Comparison of ENCODE assay signal across 9 cellular contexts in genomic region chr19:2281265-2282061, GRCh38. TPM values are rescaled to one million over a fixed set of nuclear protein-coding genes. Genes with fewer than 3 reads are reported as not detected.
A peak's percentile ranks its signal among the peaks of the same experiment; 100 is the strongest.
DNase-seq lines count a peak whose midpoint lies in the region; ATAC-seq, FAIRE-seq and TF ChIP-seq lines count a peak whose summit lies in the region.
"Not testable (repeated sequence)": the region's sequence is repeated elsewhere in the genome, so short reads cannot be mapped to it uniquely, and the experiment has no call there.
"Had no signal": no experiment of that assay in that cellular context is flagged by ENCODE, and none has a peak within 500 bp of the region (broad histone marks: within the 10 kb centered on the region; RNA-seq: fewer than 3 reads in every experiment).

No MANE protein-coding gene starts in this region.

- H4K91ac ChIP-seq in H9 (ENCODE audit: insufficient read length, low read depth, low read length): not testable (repeated sequence)

- not testable (repeated sequence) for H4K8ac ChIP-seq in H9 (replicated peaks; ENCODE audit: insufficient read length, low read depth, low read length)

- H2BK12ac ChIP-seq in H9 (ENCODE audit: insufficient read length, low read depth, low read length): not testable (repeated sequence)

- H3K27me3 Mint-ChIP-seq in H9 (ENCODE audit: low read depth): peaks cover 39% of the 10 kb centered on the region
- not testable (repeated sequence) for H3K27me3 Mint-ChIP-seq in T-helper 2 cell treated with Interferon-gamma antibody and Interleukin-4, amounts not matched to agents 5 μg/mL and 100 μg/mL, for 36 hours (ENCODE audit: low read depth); natural killer cell (ENCODE audit: low read depth in 2 of 2)
- H3K27me3 Mint-ChIP-seq in immature natural killer cell (ENCODE audit: low read depth in 3 of 3): peaks cover 16 to 26% (median 24%) of the 10 kb centered on the region in 3 donors

- not testable (repeated sequence) for H3K23ac ChIP-seq in H9 (ENCODE audit: insufficient read length, low read depth, low read length)

- not testable (repeated sequence) for H4K20me1 ChIP-seq in H9 (ENCODE audit: control insufficient read depth, insufficient read depth, insufficient read length); GM12878 (ENCODE audit: control insufficient read depth, insufficient read depth)

- not testable (repeated sequence) for H2BK20ac ChIP-seq in H9 (ENCODE audit: low read depth, low read length, poor library complexity, severe bottlenecking)

- H3K27ac ChIP-seq in ACC112 (ENCODE audit: low read depth, low read length); H9 (ENCODE audit: insufficient read length, low read depth, low read length); GM12878 (ENCODE audit: control insufficient read depth, insufficient read depth): not testable (repeated sequence)
- H3K27ac ChIP-seq in esophagus muscularis mucosa (replicated peaks in 1 of 4) (peak overlapping the region in 3 of 4 donors; percentile 28 to 47 (median 44)), spleen (peak overlapping the region in 7 of 8 donors; percentile 75 to 99 (median 83))

- not testable (repeated sequence) for H3K27me3 ChIP-seq in ACC112 (ENCODE audit: insufficient read depth, low read length); H9 (ENCODE audit: insufficient read depth, low read length); GM12878 (replicated peaks in 1 of 2; ENCODE audit: control insufficient read depth in 2 of 2, insufficient read depth in 2 of 2, low read length in 1 of 2); esophagus muscularis mucosa; spleen (replicated peaks in 1 of 7)

- not testable (repeated sequence) for H3K9me3 ChIP-seq in H9 (ENCODE audit: control insufficient read depth, low read depth, low read length); GM12878 (replicated peaks; ENCODE audit: control insufficient read depth, insufficient read depth, low read length); esophagus muscularis mucosa; spleen

- not testable (repeated sequence) for DNase-seq in H9; T-helper 2 cell treated with Interferon-gamma antibody and Interleukin-4, amounts not matched to agents 5 μg/mL and 100 μg/mL, for 36 hours (ENCODE audit: low spot score); GM12878 (ENCODE audit: low read depth, low spot score); esophagus muscularis mucosa (ENCODE audit: extremely low spot score); immature natural killer cell; natural killer cell
- DNase-seq in spleen: peak; percentile 81

- H3T11ph ChIP-seq in H9 (ENCODE audit: low read length): not testable (repeated sequence)

- H2BK15ac ChIP-seq in H9 (ENCODE audit: low read depth, low read length): not testable (repeated sequence)

- CTCF ChIA-PET in GM12878 (lab: Yijun Ruan, JAX): not testable (repeated sequence)

- H3K4me3 Mint-ChIP-seq in H9 (peak overlapping the region; percentile 41 to 71; a peak in 4 of 5 replicates), immature natural killer cell (peak overlapping the region; percentile 87 to 92 (median 91)), natural killer cell (peak overlapping the region; percentile 91)
- H3K4me3 Mint-ChIP-seq in T-helper 2 cell treated with Interferon-gamma antibody and Interleukin-4, amounts not matched to agents 5 μg/mL and 100 μg/mL, for 36 hours: peak overlapping the region; percentile 73

- not testable (repeated sequence) for H3K36me3 ChIP-seq in ACC112 (ENCODE audit: insufficient read depth, low read length); GM12878 (ENCODE audit: control insufficient read depth in 2 of 2, insufficient read depth in 2 of 2, low read length in 1 of 2); esophagus muscularis mucosa
- H3K36me3 ChIP-seq in spleen: peaks cover 0 to 28% (median 4%) of the 10 kb centered on the region in 6 donors

- H3K4me1 Mint-ChIP-seq in H9; T-helper 2 cell treated with Interferon-gamma antibody and Interleukin-4, amounts not matched to agents 5 μg/mL and 100 μg/mL, for 36 hours (ENCODE audit: low read depth): not testable (repeated sequence)
- H3K4me1 Mint-ChIP-seq in immature natural killer cell: peaks cover 22 to 27% of the 10 kb centered on the region in 2 donors
- H3K4me1 Mint-ChIP-seq in natural killer cell: peaks cover 19 to 38% of the 10 kb centered on the region in 2 donors

- not testable (repeated sequence) for H3K56ac ChIP-seq in H9 (ENCODE audit: insufficient read length, low read depth, low read length)

- no CpG with 5 or more reads among the region's 16 CpGs for WGBS in H9 (ENCODE audit: extremely low coverage, insufficient read length, low lambda C conversion rate)
- WGBS in GM12878 (ENCODE audit: insufficient coverage, insufficient replicate concordance, low lambda C conversion rate, missing lambda C conversion rate): 8% methylated on average over 12 of the region's 16 CpGs
- WGBS in esophagus muscularis mucosa: 28% methylated on average over 7 of the region's 16 CpGs
- WGBS in spleen, 5 donors: 5 to 17% (median 11%) methylated on average over 7 to 16 of the region's 16 CpGs

- TF ChIP-seq EP300 in GM12878 (IDR thresholded peaks at IDR 0.05; ENCODE audit: borderline replicate concordance in 1 of 2, control insufficient read depth in 1 of 2, low read depth in 2 of 2, low read length in 2 of 2); esophagus muscularis mucosa (IDR thresholded peaks at IDR 0.05): not testable (repeated sequence)

- peak overlapping the region; percentile 29; the same call in 1 of the 2 replicates for H3K4me3 ChIP-seq in ACC112 (ENCODE audit: low read depth, low read length)
- not testable (repeated sequence) for H3K4me3 ChIP-seq in GM12878
- peak overlapping the region; percentile 47 to 56 (median 48) for H3K4me3 ChIP-seq in esophagus muscularis mucosa
- peak overlapping the region in 7 of 8 donors; percentile 8 to 72 (median 40) for H3K4me3 ChIP-seq in spleen

- in situ Hi-C loops in GM12878 (cut with MboI): not testable (repeated sequence)

- H2BK5ac ChIP-seq in H9 (ENCODE audit: insufficient read length, low read length): not testable (repeated sequence)

- H3K4me2 ChIP-seq in H9 (ENCODE audit: insufficient read depth, insufficient read length, low read length) (peak overlapping the region; percentile 35), GM12878 (ENCODE audit: control insufficient read depth, insufficient read depth) (peak overlapping the region; percentile 68)

- H2AK5ac ChIP-seq in H9 (ENCODE audit: insufficient read length, low read length): not testable (repeated sequence)

- RAD21 ChIA-PET in GM12878 (lab: Charles Lee; ENCODE audit: unreplicated experiment): not testable (repeated sequence)

- not testable (repeated sequence) for H2AFZ ChIP-seq in ACC112 (ENCODE audit: low read length, unreplicated experiment); H9 (ENCODE audit: low read length); GM12878 (ENCODE audit: control insufficient read depth, low read depth, low read length)

- not testable (repeated sequence) for H3K36me3 Mint-ChIP-seq in H9 (ENCODE audit: insufficient read depth in 1 of 3, low read depth in 3 of 3); T-helper 2 cell treated with Interferon-gamma antibody and Interleukin-4, amounts not matched to agents 5 μg/mL and 100 μg/mL, for 36 hours (ENCODE audit: low read depth); immature natural killer cell; natural killer cell

- not testable (repeated sequence) for TF ChIP-seq RAD21 in GM12878 (IDR thresholded peaks at IDR 0.05; ENCODE audit: insufficient read depth, low read depth, low read length)

- SMC1A ChIA-PET in GM12878 (lab: Charles Lee; ENCODE audit: uncharacterized antibody, unreplicated experiment): not testable (repeated sequence)

- not testable (repeated sequence) for H3K79me1 ChIP-seq in H9 (ENCODE audit: insufficient read depth, low read depth, low read length, poor library complexity, severe bottlenecking)

- FAIRE-seq in GM12878 (lab: Jason Lieb, UNC): not testable (repeated sequence)

- ATAC-seq in GM12878: peak; percentile 30
- peak; percentile 21 to 38 (median 30) for ATAC-seq in natural killer cell

- H4K5ac ChIP-seq in H9 (ENCODE audit: insufficient read length, low read depth, low read length): not testable (repeated sequence)

- H3K79me2 ChIP-seq in ACC112 (ENCODE audit: control insufficient read depth, insufficient read depth, low read length, unreplicated experiment); H9 (ENCODE audit: insufficient read depth, low read length); GM12878 (ENCODE audit: control insufficient read depth, insufficient read depth, low read length): not testable (repeated sequence)

- not testable (repeated sequence) for H3K18ac ChIP-seq in H9 (ENCODE audit: insufficient read length, low read depth, low read length)

- TF ChIP-seq CTCF in H9 (conservative IDR thresholded peaks at IDR 0.05); GM12878 (IDR thresholded peaks at IDR 0.05 in 2 of 3, conservative IDR thresholded peaks at IDR 0.05 in 1 of 3; ENCODE audit: control insufficient read depth in 2 of 3, extremely low read depth in 1 of 3, insufficient read depth in 1 of 3, low read depth in 3 of 3, low read length in 3 of 3); esophagus muscularis mucosa (IDR thresholded peaks at IDR 0.05); natural killer cell (IDR thresholded peaks at IDR 0.05); spleen (IDR thresholded peaks at IDR 0.05 in 8 of 11, conservative IDR thresholded peaks at IDR 0.05 in 3 of 11): not testable (repeated sequence)

- intact Hi-C loops in GM12878 (cut with micrococcal nuclease; ENCODE audit: unreplicated experiment); esophagus muscularis mucosa (cut with DNase I); natural killer cell (cut with micrococcal nuclease); spleen (cut with DNase I; ENCODE audit: low total_unique reads): not testable (repeated sequence)

- not testable (repeated sequence) for BruUV-seq in GM12878 (replicated peaks; lab: Mats Ljungman, UMichigan)

- H3K14ac ChIP-seq in H9 (ENCODE audit: insufficient read depth, low read length): not testable (repeated sequence)

- POLR2A ChIA-PET in GM12878 (lab: Charles Lee): interaction anchor here (0.5 kb wide), 1 partner anchor 341 kb away, joined by 3 read pairs; no protein-coding TSS in a partner anchor

- not testable (repeated sequence) for H2BK120ac ChIP-seq in H9 (ENCODE audit: low read depth, low read length, poor library complexity, severe bottlenecking)

- not testable (repeated sequence) for H3K27ac Mint-ChIP-seq in H9; T-helper 2 cell treated with Interferon-gamma antibody and Interleukin-4, amounts not matched to agents 5 μg/mL and 100 μg/mL, for 36 hours
- H3K27ac Mint-ChIP-seq in immature natural killer cell: peak overlapping the region; percentile 87 to 93 (median 90)
- peak overlapping the region; percentile 81 to 92 for H3K27ac Mint-ChIP-seq in natural killer cell

- not testable (repeated sequence) for H3K9ac ChIP-seq in H9 (ENCODE audit: extremely low read depth, insufficient read length, low read length)
- H3K9ac ChIP-seq in GM12878 (ENCODE audit: control insufficient read depth, insufficient read depth, low read length): peak overlapping the region; percentile 22; the same call in 1 of the 2 replicates

- H3K9me3 Mint-ChIP-seq in H9; T-helper 2 cell treated with Interferon-gamma antibody and Interleukin-4, amounts not matched to agents 5 μg/mL and 100 μg/mL, for 36 hours; immature natural killer cell; natural killer cell: not testable (repeated sequence)

- H3K23me2 ChIP-seq in H9 (ENCODE audit: insufficient read length, low read depth, low read length, poor library complexity, severe bottlenecking): not testable (repeated sequence)

- not testable (repeated sequence) for TF ChIP-seq POLR2A in GM12878 (IDR thresholded peaks at IDR 0.05; ENCODE audit: low read depth, low read length); esophagus muscularis mucosa (IDR thresholded peaks at IDR 0.05; ENCODE audit: low read depth); spleen (IDR thresholded peaks at IDR 0.05)

- not testable (repeated sequence) for H3K4ac ChIP-seq in H9 (ENCODE audit: low read depth, low read length)

- H3K4me1 ChIP-seq in ACC112 (ENCODE audit: control insufficient read depth, insufficient read depth, low read length, unreplicated experiment); H9 (ENCODE audit: insufficient read depth, low read length): not testable (repeated sequence)
- H3K4me1 ChIP-seq in GM12878 (ENCODE audit: control insufficient read depth, insufficient read depth, low read length) (peaks cover 11% of the 10 kb centered on the region), esophagus muscularis mucosa (peaks cover 9 to 30% (median 20%) of the 10 kb centered on the region in 4 donors), spleen (peaks cover 12 to 98% (median 41%) of the 10 kb centered on the region in 6 donors)

RNA-seq across cellular contexts. Expression of gene PEAK3, which starts 0.5 kb away (rescaled TPM):
- not detected in 2 replicates for total RNA-seq in H9 (2021)
- total RNA-seq in GM12878 (2013; cell fraction: nucleolus; rRNA removed): not detected in 2 replicates
- not detected in 2 replicates for total RNA-seq in GM12878 (2014; rRNA removed)
- total RNA-seq in GM12878 (2014; rRNA removed; fragmentation: Illumina TruSeq; extraction: Trizol): not detected in 2 replicates
- total RNA-seq in GM12878 (2021): 0.10 and 0.13 TPM in 2 replicates
- polyA plus RNA-seq in GM12878 (2011; ENCODE audit: low read depth): 0.09 TPM
- polyA plus RNA-seq in GM12878 (2011; rRNA removed): 0.03 TPM in 1 of 2 replicates, not detected in the other
- not detected in 2 replicates for polyA plus RNA-seq in GM12878 (2011; cell fraction: cytosol; rRNA removed)
- polyA plus RNA-seq in GM12878 (2011; cell fraction: nucleus; rRNA removed): 0.06 and 0.19 TPM in 2 replicates
- 0.25 and 1.1 TPM in 2 replicates for polyA plus RNA-seq in GM12878 (2012)
- polyA plus RNA-seq in GM12878 (2014; fragmentation: Illumina TruSeq; extraction: Trizol): not detected in 2 replicates
- not detected for polyA plus RNA-seq in GM12878 (2014; fragmentation: Nextera tagmentation; extraction: Ambion mirVana)
- not detected in 2 replicates for polyA plus RNA-seq in GM12878 (2014; rRNA removed)
- polyA plus RNA-seq in GM12878 (2016; fragmentation: Nextera tagmentation; extraction: Ambion mirVana): under 1 TPM in 1 of 2 experiments, not detected in 1; 0.05 TPM
- polyA minus RNA-seq in GM12878 (2011; rRNA and poly(A)+ RNA removed): 0.05 TPM in 1 of 2 replicates, not detected in the other
- 0.52 TPM in 1 of 2 replicates, not detected in the other for polyA minus RNA-seq in GM12878 (2011; cell fraction: cytosol; rRNA and poly(A)+ RNA removed)
- 0.12 and 0.19 TPM in 2 replicates for polyA minus RNA-seq in GM12878 (2011; cell fraction: nucleus; rRNA and poly(A)+ RNA removed)
- total RNA-seq in esophagus muscularis mucosa: 1 to 10 TPM in 3 of 4 donors, under 1 TPM in 1; 0.78 to 2.3 (median 1.3) TPM
- 10 to 100 TPM in 1 of 3 donors, 1 to 10 TPM in 1, under 1 TPM in 1; 0.96 to 10.8 (median 2.5) TPM for polyA plus RNA-seq in immature natural killer cell
- 1 to 10 TPM; 5.7 to 9.5 (median 8.4) TPM for total RNA-seq in natural killer cell
- total RNA-seq in spleen: 10 to 100 TPM in 2 of 7 donors, 1 to 10 TPM in 5; 5.7 to 17.4 (median 6.8) TPM
- polyA plus RNA-seq in spleen: under 1 TPM; 0.30 to 0.93 (median 0.50) TPM
- total RNA-seq: PC-9 had no signal

RNA-seq across cellular contexts. Expression of gene JSRP1, which starts 25.2 kb away (rescaled TPM):
- total RNA-seq in H9 (2021): 0.90 and 1.1 TPM in 2 replicates
- total RNA-seq in GM12878 (2013; cell fraction: nucleolus; rRNA removed): not detected in 2 replicates
- total RNA-seq in GM12878 (2014; rRNA removed): not detected in 2 replicates
- total RNA-seq in GM12878 (2014; rRNA removed; fragmentation: Illumina TruSeq; extraction: Trizol): not detected in 2 replicates
- 0.41 and 0.43 TPM in 2 replicates for total RNA-seq in GM12878 (2021)
- not detected for polyA plus RNA-seq in GM12878 (2011; ENCODE audit: low read depth)
- polyA plus RNA-seq in GM12878 (2011; rRNA removed): not detected in 2 replicates
- polyA plus RNA-seq in GM12878 (2011; cell fraction: cytosol; rRNA removed): 0.10 TPM in 1 of 2 replicates, not detected in the other
- 0.13 TPM in 1 of 2 replicates, not detected in the other for polyA plus RNA-seq in GM12878 (2011; cell fraction: nucleus; rRNA removed)
- polyA plus RNA-seq in GM12878 (2012): 0.90 and 2.8 TPM in 2 replicates
- polyA plus RNA-seq in GM12878 (2014; fragmentation: Illumina TruSeq; extraction: Trizol): not detected in 2 replicates
- polyA plus RNA-seq in GM12878 (2014; fragmentation: Nextera tagmentation; extraction: Ambion mirVana): not detected
- 0.14 TPM in 1 of 2 replicates, not detected in the other for polyA plus RNA-seq in GM12878 (2014; rRNA removed)
- under 1 TPM; 0.49 to 0.91 TPM for polyA plus RNA-seq in GM12878 (2016; fragmentation: Nextera tagmentation; extraction: Ambion mirVana)
- 0.72 TPM in 1 of 2 replicates, not detected in the other for polyA minus RNA-seq in GM12878 (2011; rRNA and poly(A)+ RNA removed)
- polyA minus RNA-seq in GM12878 (2011; cell fraction: cytosol; rRNA and poly(A)+ RNA removed): not detected in 2 replicates
- polyA minus RNA-seq in GM12878 (2011; cell fraction: nucleus; rRNA and poly(A)+ RNA removed): not detected in 2 replicates
- not detected for total RNA-seq in esophagus muscularis mucosa
- under 1 TPM in 1 of 3 donors, not detected in 2; 0.94 TPM for polyA plus RNA-seq in immature natural killer cell
- 1 to 10 TPM in 1 of 3 donors, under 1 TPM in 1, not detected in 1; 0.82 to 2.0 TPM for total RNA-seq in natural killer cell
- total RNA-seq in spleen: 1 to 10 TPM; 1.2 to 4.8 (median 3.4) TPM
- 1 to 10 TPM; 1.2 to 3.0 (median 2.8) TPM for polyA plus RNA-seq in spleen

RNA-seq across cellular contexts. Expression of gene LINGO3, which starts 26.5 kb away (rescaled TPM):
- total RNA-seq in H9 (2021) (0.28 and 0.61 TPM in 2 replicates), GM12878 (2014; rRNA removed) (0.22 and 0.40 TPM in 2 replicates), GM12878 (2014; rRNA removed; fragmentation: Illumina TruSeq; extraction: Trizol) (0.09 TPM in 1 of 2 replicates, not detected in the other), GM12878 (2021) (0.27 and 0.33 TPM in 2 replicates), esophagus muscularis mucosa (not detected), natural killer cell (1 to 10 TPM in 1 of 3 donors, under 1 TPM in 2; 0.68 to 1.0 (median 0.84) TPM), spleen (1 to 10 TPM in 2 of 7 donors, under 1 TPM in 5; 0.26 to 2.6 (median 0.70) TPM)
- 0.31 TPM in 1 of 2 replicates, not detected in the other for total RNA-seq in GM12878 (2013; cell fraction: nucleolus; rRNA removed)
- polyA plus RNA-seq in GM12878 (2011; ENCODE audit: low read depth): 0.21 TPM
- polyA plus RNA-seq in GM12878 (2011; rRNA removed) (not detected in 2 replicates), GM12878 (2014; fragmentation: Illumina TruSeq; extraction: Trizol) (not detected in 2 replicates), GM12878 (2014; fragmentation: Nextera tagmentation; extraction: Ambion mirVana) (not detected), GM12878 (2014; rRNA removed) (0.05 and 0.09 TPM in 2 replicates), GM12878 (2016; fragmentation: Nextera tagmentation; extraction: Ambion mirVana) (1 to 10 TPM; 1.2 to 2.0 TPM), immature natural killer cell (10 to 100 TPM in 1 of 3 donors, 1 to 10 TPM in 2; 2.7 to 13.2 (median 2.7) TPM), spleen (1 to 10 TPM in 1 of 3 donors, under 1 TPM in 2; 0.43 to 1.2 (median 0.82) TPM)
- not detected in 2 replicates for polyA plus RNA-seq in GM12878 (2011; cell fraction: cytosol; rRNA removed)
- 0.06 TPM in 1 of 2 replicates, not detected in the other for polyA plus RNA-seq in GM12878 (2011; cell fraction: nucleus; rRNA removed)
- polyA plus RNA-seq in GM12878 (2012): 1.5 and 1.8 TPM in 2 replicates
- polyA minus RNA-seq in GM12878 (2011; rRNA and poly(A)+ RNA removed): not detected in 2 replicates
- polyA minus RNA-seq in GM12878 (2011; cell fraction: cytosol; rRNA and poly(A)+ RNA removed): not detected in 2 replicates
- not detected in 2 replicates for polyA minus RNA-seq in GM12878 (2011; cell fraction: nucleus; rRNA and poly(A)+ RNA removed)
- total RNA-seq: PC-9 had no signal

RNA-seq across cellular contexts. Expression of gene AMH, which starts 32.3 kb away (rescaled TPM):
- total RNA-seq in H9 (2021) (70.2 and 70.7 TPM in 2 replicates), GM12878 (2014; rRNA removed) (1.4 and 1.7 TPM in 2 replicates), GM12878 (2014; rRNA removed; fragmentation: Illumina TruSeq; extraction: Trizol) (0.18 TPM in 1 of 2 replicates, not detected in the other), GM12878 (2021) (2.1 and 3.5 TPM in 2 replicates), esophagus muscularis mucosa (1 to 10 TPM in 3 of 4 donors, under 1 TPM in 1; 0.50 to 3.7 (median 1.3) TPM), natural killer cell (1 to 10 TPM in 1 of 3 donors, under 1 TPM in 2; 0.55 to 2.1 (median 0.88) TPM), spleen (1 to 10 TPM in 4 of 7 donors, under 1 TPM in 3; 0.79 to 5.7 (median 2.1) TPM)
- total RNA-seq in GM12878 (2013; cell fraction: nucleolus; rRNA removed): 3.2 and 4.9 TPM in 2 replicates
- not detected for polyA plus RNA-seq in GM12878 (2011; ENCODE audit: low read depth)
- polyA plus RNA-seq in GM12878 (2011; rRNA removed) (0.20 and 0.22 TPM in 2 replicates), GM12878 (2014; fragmentation: Illumina TruSeq; extraction: Trizol) (not detected in 2 replicates), GM12878 (2014; fragmentation: Nextera tagmentation; extraction: Ambion mirVana) (not detected), GM12878 (2014; rRNA removed) (2.6 TPM in 2 replicates), GM12878 (2016; fragmentation: Nextera tagmentation; extraction: Ambion mirVana) (under 1 TPM in 1 of 2 experiments, not detected in 1; 0.17 TPM), immature natural killer cell (not detected), spleen (1 to 10 TPM in 1 of 3 donors, under 1 TPM in 2; 0.20 to 1.2 (median 0.58) TPM)
- 0.30 and 0.89 TPM in 2 replicates for polyA plus RNA-seq in GM12878 (2011; cell fraction: cytosol; rRNA removed)
- polyA plus RNA-seq in GM12878 (2011; cell fraction: nucleus; rRNA removed): 15.5 and 28.6 TPM in 2 replicates
- polyA plus RNA-seq in GM12878 (2012): 0.27 and 0.92 TPM in 2 replicates
- polyA minus RNA-seq in GM12878 (2011; rRNA and poly(A)+ RNA removed): 0.31 TPM in 1 of 2 replicates, not detected in the other
- 1.2 TPM in 1 of 2 replicates, not detected in the other for polyA minus RNA-seq in GM12878 (2011; cell fraction: cytosol; rRNA and poly(A)+ RNA removed)
- 1.6 and 5.0 TPM in 2 replicates for polyA minus RNA-seq in GM12878 (2011; cell fraction: nucleus; rRNA and poly(A)+ RNA removed)

RNA-seq across cellular contexts. Expression of gene SF3A2, which starts 44.8 kb away (rescaled TPM):
- total RNA-seq in H9 (2021) (166 and 167 TPM in 2 replicates), GM12878 (2014; rRNA removed) (41.5 and 49.3 TPM in 2 replicates), GM12878 (2014; rRNA removed; fragmentation: Illumina TruSeq; extraction: Trizol) (12.3 and 15.6 TPM in 2 replicates), GM12878 (2021) (132 and 143 TPM in 2 replicates), esophagus muscularis mucosa (10 to 100 TPM; 29.5 to 56.9 (median 35.3) TPM), natural killer cell (100 to 1,000 TPM; 143 to 165 (median 147) TPM), spleen (10 to 100 TPM; 28.5 to 79.7 (median 66.6) TPM)
- total RNA-seq in GM12878 (2013; cell fraction: nucleolus; rRNA removed): 88.3 and 88.5 TPM in 2 replicates
- 49.8 TPM for polyA plus RNA-seq in GM12878 (2011; ENCODE audit: low read depth)
- polyA plus RNA-seq in GM12878 (2011; rRNA removed) (3.3 and 5.4 TPM in 2 replicates), GM12878 (2014; fragmentation: Illumina TruSeq; extraction: Trizol) (2.4 and 26.9 TPM in 2 replicates), GM12878 (2014; fragmentation: Nextera tagmentation; extraction: Ambion mirVana) (under 1 TPM; 0.33 to 0.55 TPM), GM12878 (2014; rRNA removed) (36.2 and 61.3 TPM in 2 replicates), GM12878 (2016; fragmentation: Nextera tagmentation; extraction: Ambion mirVana) (10 to 100 TPM; 34.4 to 39.7 TPM), immature natural killer cell (10 to 100 TPM in 2 of 3 donors, 1 to 10 TPM in 1; 6.2 to 40.9 (median 11.1) TPM), spleen (10 to 100 TPM; 35.1 to 50.4 (median 37.7) TPM)
- polyA plus RNA-seq in GM12878 (2011; cell fraction: cytosol; rRNA removed): 11.1 and 14.5 TPM in 2 replicates
- polyA plus RNA-seq in GM12878 (2011; cell fraction: nucleus; rRNA removed): 89.6 and 126 TPM in 2 replicates
- polyA plus RNA-seq in GM12878 (2012): 86.1 and 131 TPM in 2 replicates
- 10.2 and 25.5 TPM in 2 replicates for polyA minus RNA-seq in GM12878 (2011; rRNA and poly(A)+ RNA removed)
- 30.7 and 38.0 TPM in 2 replicates for polyA minus RNA-seq in GM12878 (2011; cell fraction: cytosol; rRNA and poly(A)+ RNA removed)
- polyA minus RNA-seq in GM12878 (2011; cell fraction: nucleus; rRNA and poly(A)+ RNA removed): 69.4 and 102 TPM in 2 replicates
